Comparison of ENCODE assay signal across 25 cellular contexts in genomic region chr12:30631710-30632109, GRCh38.
DNase-seq lines count a peak whose midpoint lies in the region; ATAC-seq and TF ChIP-seq lines count a peak whose summit lies in the region.
"Had no signal": no experiment of that assay in that cellular context is flagged by ENCODE, and none has a peak within 500 bp of the region (broad histone marks: within the 10 kb centered on the region; RNA-seq: fewer than 3 reads in every experiment).

No MANE protein-coding gene starts in this region.

- H3K36me3 ChIP-seq in mesenchymal stem cell (ENCODE audit: control insufficient read depth in 1 of 2, insufficient read depth in 2 of 2, low read depth in 1 of 2, low read length in 2 of 2) (peaks cover 6 to 85% of the 10 kb centered on the region in 2 experiments), Caco-2 (ENCODE audit: control insufficient read depth, insufficient read depth, low read length) (peaks cover 2% of the 10 kb centered on the region)
- H3K36me3 ChIP-seq: uterus had no signal

- H3K4me1 ChIP-seq in mesenchymal stem cell (ENCODE audit: control insufficient read depth, insufficient read depth, low read depth, low read length) (peaks cover 4% of the 10 kb centered on the region), Caco-2 (no peaks in the 10 kb centered on the region)
- H3K4me1 ChIP-seq: HAP-1, uterus had no signal

- no peak overlapping the region for H3K23ac ChIP-seq in mesenchymal stem cell (ENCODE audit: low read length in 2 of 2)

- no peak overlapping the region for H3K9ac ChIP-seq in mesenchymal stem cell (ENCODE audit: low read length)

- no peaks in the 10 kb centered on the region for H3K9me3 Mint-ChIP-seq in Caco-2 (ENCODE audit: unreplicated experiment)
- H3K9me3 Mint-ChIP-seq: activated T-cell treated with anti-CD3 and anti-CD28 coated beads, Interleukin-2, amount 50 U/mL, for 72 hours; CD4-positive, alpha-beta T cell; IgD-negative memory B cell; naive thymus-derived CD4-positive, alpha-beta T cell; stimulated activated naive CD8-positive, alpha-beta T cell treated with anti-CD3 and anti-CD28 coated beads, Interleukin-15, amount 100 ng/mL, for 72 hours; WTC11 had no signal

- no peak overlapping the region for H4K91ac ChIP-seq in mesenchymal stem cell (ENCODE audit: low read length)

- H3K79me1 ChIP-seq in mesenchymal stem cell (replicated peaks; ENCODE audit: low read length, poor library complexity, severe bottlenecking): peaks cover 5% of the 10 kb centered on the region

- H3K27ac ChIP-seq in mesenchymal stem cell (ENCODE audit: low read length, poor library complexity, severe bottlenecking): peak overlapping the region; percentile 3
- H3K27ac ChIP-seq: skin epidermis, uterus had no signal

- no peak overlapping the region for H2BK5ac ChIP-seq in mesenchymal stem cell (ENCODE audit: low read depth, low read length, poor library complexity, severe bottlenecking)

- no peak overlapping the region for H2AFZ ChIP-seq in mesenchymal stem cell (ENCODE audit: low read depth, low read length)

- H3K27me3 Mint-ChIP-seq in Caco-2 (ENCODE audit: insufficient read depth, unreplicated experiment): no peaks in the 10 kb centered on the region
- H3K27me3 Mint-ChIP-seq: CD4-positive, alpha-beta T cell; IgD-negative memory B cell; naive thymus-derived CD4-positive, alpha-beta T cell; stimulated activated naive CD8-positive, alpha-beta T cell treated with anti-CD3 and anti-CD28 coated beads, Interleukin-15, amount 100 ng/mL, for 72 hours had no signal

- H3K4me3 Mint-ChIP-seq in Caco-2 (ENCODE audit: unreplicated experiment): no peak overlapping the region
- H3K4me3 Mint-ChIP-seq: activated T-cell treated with anti-CD3 and anti-CD28 coated beads, Interleukin-2, amount 50 U/mL, for 72 hours; CD4-positive, alpha-beta T cell; IgD-negative memory B cell; naive thymus-derived CD4-positive, alpha-beta T cell; stimulated activated naive CD8-positive, alpha-beta T cell treated with anti-CD3 and anti-CD28 coated beads, Interleukin-15, amount 100 ng/mL, for 72 hours; WTC11 had no signal

- TF ChIP-seq CTCF in Caco-2 (IDR thresholded peaks at IDR 0.05; ENCODE audit: insufficient read depth in 1 of 2, low read depth in 1 of 2, low read length in 1 of 2, severe bottlenecking in 1 of 2, unreplicated experiment in 1 of 2): no peak

- H4K8ac ChIP-seq in mesenchymal stem cell (ENCODE audit: low read length): no peak overlapping the region

- no peak overlapping the region for H2BK120ac ChIP-seq in mesenchymal stem cell (ENCODE audit: low read depth, low read length)

- no peak overlapping the region for H3K27ac Mint-ChIP-seq in Caco-2 (ENCODE audit: unreplicated experiment)
- H3K27ac Mint-ChIP-seq: activated T-cell treated with anti-CD3 and anti-CD28 coated beads, Interleukin-2, amount 50 U/mL, for 72 hours; CD4-positive, alpha-beta T cell; IgD-negative memory B cell; WTC11 had no signal

- no peaks in the 10 kb centered on the region for H3K27me3 ChIP-seq in mesenchymal stem cell (ENCODE audit: control insufficient read depth in 1 of 2, insufficient read depth in 1 of 2, low read length in 2 of 2)
- no peaks in the 10 kb centered on the region for H3K27me3 ChIP-seq in Caco-2 (replicated peaks; ENCODE audit: control insufficient read depth, insufficient read depth, low read length)
- H3K27me3 ChIP-seq: uterus had no signal

- no peak overlapping the region for H2BK15ac ChIP-seq in mesenchymal stem cell (ENCODE audit: low read depth, poor library complexity, severe bottlenecking)

- H3K18ac ChIP-seq in mesenchymal stem cell (ENCODE audit: low read depth in 1 of 2, low read length in 2 of 2): no peak overlapping the region

- H3K4me3 ChIP-seq in mesenchymal stem cell (ENCODE audit: insufficient read depth in 1 of 2, low read depth in 1 of 2, low read length in 2 of 2) (no peak overlapping the region), Caco-2 (ENCODE audit: low read depth, low read length) (no peak overlapping the region)
- H3K4me3 ChIP-seq: HAP-1, skin epidermis, uterus had no signal

- no TSS peak for BruUV-seq in Caco-2 (replicated peaks; lab: Mats Ljungman, UMichigan)

- CTCF ChIA-PET in Caco-2 (lab: Charles Lee): no interaction called here

- no peak overlapping the region for H2BK12ac ChIP-seq in mesenchymal stem cell (ENCODE audit: low read length in 2 of 2)

- 100% methylated on average over 4 of the region's 6 CpGs for WGBS in mesenchymal stem cell

- H3K14ac ChIP-seq in mesenchymal stem cell (ENCODE audit: low read length in 2 of 2): no peak overlapping the region

- POLR2A ChIA-PET in Caco-2 (lab: Charles Lee): no interaction called here

- H2AK5ac ChIP-seq in mesenchymal stem cell (ENCODE audit: low read length, severe bottlenecking): no peak overlapping the region

- DNase-seq in NCI-H1417 (lab: John Stamatoyannopoulos, UW): peak in 2 of 3 experiments; percentile 38 to 77
- DNase-seq in NCI-H1417 treated with DMSO at 0.1 percent for 48 hours (lab: John Stamatoyannopoulos, UW): no peak
- DNase-seq in NCI-H1105 treated with DMSO at 0.1 percent for 48 hours (lab: John Stamatoyannopoulos, UW): peak; percentile 96
- peak; percentile 100 for DNase-seq in NCI-H69 (lab: John Stamatoyannopoulos, UW)
- no peak for DNase-seq in mesenchymal stem cell
- no peak for DNase-seq in Caco-2
- no peak for DNase-seq in activated CD4-positive, alpha-beta T cell treated with anti-CD3 and anti-CD28 coated beads for 48 hours
- DNase-seq: 8988T; activated naive CD4-positive, alpha-beta T cell; activated T-cell treated with anti-CD3 and anti-CD28 coated beads, Interleukin-2, amount 50 U/mL, for 72 hours; CD4-positive, alpha-beta T cell; midbrain; naive thymus-derived CD4-positive, alpha-beta T cell; NCI-H1048; NCI-H446; nucleus accumbens; SIG-M5; stimulated activated naive CD8-positive, alpha-beta T cell treated with anti-CD3 and anti-CD28 coated beads, Interleukin-15, amount 100 ng/mL, for 72 hours; SW 1271; uterus had no signal

- H3K4ac ChIP-seq in mesenchymal stem cell (ENCODE audit: low read depth in 1 of 2, low read length in 2 of 2): no peak overlapping the region

- no peaks in the 10 kb centered on the region for H3K4me1 Mint-ChIP-seq in Caco-2 (ENCODE audit: low read depth, unreplicated experiment)
- H3K4me1 Mint-ChIP-seq: IgD-negative memory B cell; stimulated activated naive CD8-positive, alpha-beta T cell treated with anti-CD3 and anti-CD28 coated beads, Interleukin-15, amount 100 ng/mL, for 72 hours; WTC11 had no signal

- intact Hi-C loops in Caco-2 (cut with micrococcal nuclease; ENCODE audit: unreplicated experiment): no loop called here

- H3K36me3 Mint-ChIP-seq in Caco-2 (ENCODE audit: insufficient read depth, unreplicated experiment): peaks cover 10% of the 10 kb centered on the region

- no peak overlapping the region for H3K4me2 ChIP-seq in mesenchymal stem cell (ENCODE audit: low read length, poor library complexity, severe bottlenecking)

- H3K9me3 ChIP-seq in mesenchymal stem cell (ENCODE audit: control insufficient read depth, low read length) (no peaks in the 10 kb centered on the region), Caco-2 (no peaks in the 10 kb centered on the region)
- H3K9me3 ChIP-seq: HAP-1, uterus had no signal

- no peak for ATAC-seq in GM19328 (IDR thresholded peaks at IDR 0.05; ENCODE audit: unreplicated experiment)
- ATAC-seq: activated T-cell treated with anti-CD3 and anti-CD28 coated beads, Interleukin-2, amount 50 U/mL, for 72 hours; naive thymus-derived CD4-positive, alpha-beta T cell; stimulated activated naive CD8-positive, alpha-beta T cell treated with anti-CD3 and anti-CD28 coated beads, Interleukin-15, amount 100 ng/mL, for 72 hours; WTC11 had no signal

Comparison
In these comparisons a context has a peak if more than half of its experiments do, and no peak if none do; other contexts are left out.
1. DNase-seq: peak in NCI-H1417 (2 of 3), NCI-H1105 treated with DMSO at 0.1 percent for 48 hours (single experiment) and NCI-H69 (single experiment); none in NCI-H1417 treated with DMSO at 0.1 percent for 48 hours (single experiment), mesenchymal stem cell (single experiment), Caco-2 (0 of 2) and activated CD4-positive, alpha-beta T cell treated with anti-CD3 and anti-CD28 coated beads for 48 hours (single experiment).